20 cellular contexts compared by ENCODE assay signal in genomic region chr22:42910221-42910942, GRCh38. TPM values are rescaled to one million over a fixed set of nuclear protein-coding genes. Genes with fewer than 3 reads are reported as not detected.
DNase-seq lines count a peak whose midpoint lies in the region; ATAC-seq and TF ChIP-seq lines count a peak whose summit lies in the region.
"Had no signal": no experiment of that assay in that cellular context is flagged by ENCODE, and none has a peak within 500 bp of the region (broad histone marks: within the 10 kb centered on the region; RNA-seq: fewer than 3 reads in every experiment).

No MANE protein-coding gene starts in this region.

- H3K18ac ChIP-seq in neuronal stem cell (ENCODE audit: low read length), result no peak overlapping the region

- no peaks in the 10 kb centered on the region for H3K36me3 ChIP-seq in PC-3 (ENCODE audit: low read depth, low read length)
- H3K36me3 ChIP-seq in right atrium auricular region, result no peaks in the 10 kb centered on the region
- peaks cover 0 to 30% (median 17%) of the 10 kb centered on the region in 3 donors for H3K36me3 ChIP-seq in tibial artery
- H3K36me3 ChIP-seq in neuronal stem cell (replicated peaks in 1 of 2; ENCODE audit: control insufficient read depth in 2 of 2, insufficient read depth in 2 of 2, low read length in 2 of 2), result peaks cover 3 to 62% of the 10 kb centered on the region in 2 donors
- H3K36me3 ChIP-seq: uterus had no signal

- H3K4me2 ChIP-seq in PC-3 (ENCODE audit: low read length) (no peak overlapping the region), neuronal stem cell (ENCODE audit: insufficient read depth, low read length, poor library complexity, severe bottlenecking) (no peak overlapping the region)

- ATAC-seq in PC-3 (no peak), GM21381 (IDR thresholded peaks at IDR 0.05; ENCODE audit: unreplicated experiment) (no peak)
- ATAC-seq: naive thymus-derived CD8-positive, alpha-beta T cell had no signal

- no peak overlapping the region for H4K91ac ChIP-seq in neuronal stem cell (ENCODE audit: low read depth, low read length, poor library complexity)

- H3K4me1 ChIP-seq in PC-3 (ENCODE audit: insufficient read depth, low read length) (no peaks in the 10 kb centered on the region), right atrium auricular region (peaks cover 0 to 89% of the 10 kb centered on the region in 2 donors), tibial artery (peaks cover 0 to 85% (median 51%) of the 10 kb centered on the region in 4 donors), neuronal stem cell (ENCODE audit: control insufficient read depth in 2 of 2, insufficient read depth in 1 of 2, low read depth in 1 of 2, low read length in 2 of 2) (peaks cover 0 to 12% of the 10 kb centered on the region in 2 donors)

- no peak overlapping the region for H4K8ac ChIP-seq in neuronal stem cell (ENCODE audit: low read depth, low read length)

- H3K27me3 ChIP-seq in PC-3 (ENCODE audit: low read length) (no peaks in the 10 kb centered on the region), right atrium auricular region (no peaks in the 10 kb centered on the region), tibial artery (no peaks in the 10 kb centered on the region), neuronal stem cell (ENCODE audit: control insufficient read depth in 3 of 3, insufficient read depth in 3 of 3, low read depth in 1 of 3, low read length in 3 of 3) (no peaks in the 10 kb centered on the region)
- H3K27me3 ChIP-seq: adrenal gland, stomach, uterus had no signal

- H3K9ac ChIP-seq in PC-3 (ENCODE audit: low read length) (no peak overlapping the region), neuronal stem cell (ENCODE audit: low read depth, low read length, poor library complexity) (no peak overlapping the region)

- H2AFZ ChIP-seq in PC-3 (ENCODE audit: low read length), result no peak overlapping the region
- no peak overlapping the region for H2AFZ ChIP-seq in neuronal stem cell (ENCODE audit: low read length)

- H2BK15ac ChIP-seq in neuronal stem cell (ENCODE audit: low read length), result no peak overlapping the region

- no peaks in the 10 kb centered on the region for H3K9me3 ChIP-seq in PC-3 (ENCODE audit: low read length)
- no peaks in the 10 kb centered on the region for H3K9me3 ChIP-seq in right atrium auricular region
- H3K9me3 ChIP-seq in tibial artery, result no peaks in the 10 kb centered on the region
- no peaks in the 10 kb centered on the region for H3K9me3 ChIP-seq in neuronal stem cell (replicated peaks in 1 of 2; ENCODE audit: control insufficient read depth in 2 of 2, insufficient read depth in 1 of 2, low read depth in 1 of 2, low read length in 2 of 2)
- H3K9me3 ChIP-seq: adrenal gland, stomach, uterus had no signal

- H2BK5ac ChIP-seq in neuronal stem cell (ENCODE audit: low read length), result no peak overlapping the region

- no peak overlapping the region for H3K27ac ChIP-seq in PC-3 (ENCODE audit: low read length)
- H3K27ac ChIP-seq in right atrium auricular region, result peak overlapping the region; percentile 74 to 87
- H3K27ac ChIP-seq in tibial artery, result peak overlapping the region; percentile 78 to 87
- H3K27ac ChIP-seq in neuronal stem cell (replicated peaks; ENCODE audit: low read length), result no peak overlapping the region
- H3K27ac ChIP-seq: adrenal gland, HL-60, uterus had no signal

- POLR2A ChIA-PET in PC-3 (lab: Charles Lee; ENCODE audit: unreplicated experiment), result no interaction called here

- DNase-seq in NCI-H2107 treated with DMSO at 0.1 percent for 48 hours (lab: John Stamatoyannopoulos, UW; ENCODE audit: unreplicated experiment), result peak; percentile 59
- no peak for DNase-seq in NCI-H2107 (lab: John Stamatoyannopoulos, UW)
- DNase-seq in PC-3, result no peak
- no peak for DNase-seq in right atrium auricular region (ENCODE audit: low spot score)
- no peak for DNase-seq in tibial artery
- no peak for DNase-seq in neuronal stem cell (ENCODE audit: low spot score)
- no peak for DNase-seq in GM13976 (ENCODE audit: low spot score)
- DNase-seq: ACHN; activated CD4-positive, CD25-positive, alpha-beta regulatory T cell; adrenal gland; CD4-positive, alpha-beta memory T cell; EL; KG1; naive thymus-derived CD8-positive, alpha-beta T cell; NCI-H187; SHP77; stomach; uterus had no signal

- no peak overlapping the region for H2BK120ac ChIP-seq in neuronal stem cell (ENCODE audit: low read depth, low read length)

- H3K23ac ChIP-seq in neuronal stem cell (ENCODE audit: low read depth, low read length, poor library complexity), result no peak overlapping the region

- CTCF ChIA-PET in PC-3 (lab: Charles Lee), result no interaction called here

- H3K9me2 ChIP-seq in PC-3 (replicated peaks; ENCODE audit: low read length), result no peaks in the 10 kb centered on the region

- no peak overlapping the region for H2AK5ac ChIP-seq in neuronal stem cell (ENCODE audit: low read depth, low read length)

- H4K20me1 ChIP-seq in PC-3 (ENCODE audit: low read length), result no peaks in the 10 kb centered on the region

- no peaks in the 10 kb centered on the region for H3F3A ChIP-seq in PC-3 (ENCODE audit: low read length, unreplicated experiment)

- intact Hi-C loops in PC-3 (cut with micrococcal nuclease) (no loop called here), tibial artery (cut with DNase I; ENCODE audit: low total_unique reads) (no loop called here)

- no peak overlapping the region for H3K14ac ChIP-seq in neuronal stem cell (ENCODE audit: low read length)

- no peak overlapping the region for H2BK12ac ChIP-seq in neuronal stem cell (ENCODE audit: low read length)

- peaks cover 4% of the 10 kb centered on the region for H3K79me1 ChIP-seq in neuronal stem cell (ENCODE audit: low read depth, low read length)

- TF ChIP-seq CTCF in PC-3 (conservative IDR thresholded peaks at IDR 0.05; ENCODE audit: low read depth, low read length) (no peak), right atrium auricular region (IDR thresholded peaks at IDR 0.05) (peak in 1 of 2 donors; percentile 53), tibial artery (IDR thresholded peaks at IDR 0.05) (no peak), GM13976 (IDR thresholded peaks at IDR 0.05; ENCODE audit: borderline replicate concordance, control extremely low read depth, extremely low read depth, insufficient read depth, missing control alignments) (no peak)

- H3K4ac ChIP-seq in neuronal stem cell (ENCODE audit: low read length), result no peak overlapping the region

- peaks cover 7% of the 10 kb centered on the region; the same call in 1 of the 2 replicates for H3K79me2 ChIP-seq in PC-3 (ENCODE audit: low read length)

- in situ Hi-C loops in GM13976 (cut with MboI; ENCODE audit: low sequenced_read_pairs, unreplicated experiment), result no loop called here

- WGBS in neuronal stem cell (ENCODE audit: extremely low coverage in 2 of 2, insufficient read length in 2 of 2, insufficient replicate concordance in 1 of 2), 2 donors, result no CpG with 5 or more reads among the region's 10 CpGs

- TSS peak; percentile 11 for BruUV-seq in PC-3 (replicated peaks; lab: Mats Ljungman, UMichigan)

- H3K4me3 ChIP-seq in PC-3 (ENCODE audit: low read length) (no peak overlapping the region), right atrium auricular region (no peak overlapping the region), tibial artery (no peak overlapping the region), neuronal stem cell (ENCODE audit: low read length in 2 of 2) (no peak overlapping the region)
- H3K4me3 ChIP-seq: adrenal gland, stomach, uterus had no signal

RNA-seq across cellular contexts. Expression of gene ARFGAP3, which starts 53.3 kb away (rescaled TPM):
- 11.2 and 19.2 TPM in 2 replicates for total RNA-seq in PC-3 (2014; rRNA removed)
- total RNA-seq in right atrium auricular region, result 10 to 100 TPM; 27.4 to 29.6 TPM
- polyA plus RNA-seq in neuronal stem cell (2013, experiment 1 of 2), result 23.8 TPM
- polyA plus RNA-seq in neuronal stem cell (2013, experiment 2 of 2), result 23.2 TPM

Comparison
In these comparisons a context has a peak if more than half of its experiments do, and no peak if none do; other contexts are left out.
1. H3K27ac ChIP-seq: peak in right atrium auricular region (2 of 2) and tibial artery (2 of 2); none in PC-3 (single experiment) and neuronal stem cell (single experiment).